ENCODE assay signal across 7 cellular contexts in genomic region chr20:25076731-25077609, GRCh38. TPM values are rescaled to one million over a fixed set of nuclear protein-coding genes. Genes with fewer than 3 reads are reported as not detected.
DNase-seq lines count a peak whose midpoint lies in the region; ATAC-seq and TF ChIP-seq lines count a peak whose summit lies in the region.

No MANE protein-coding gene starts in this region.

- TF ChIP-seq CTCF in GM10266 (IDR thresholded peaks at IDR 0.05; ENCODE audit: control insufficient read depth, insufficient read depth, low read depth, missing control alignments) = peak; percentile 28
- peak in 6 of 9 donors; percentile 19 to 44 (median 24) for TF ChIP-seq CTCF in heart right ventricle (IDR thresholded peaks at IDR 0.05)

- DNase-seq in GM10266 (ENCODE audit: extremely low spot score) (peak; percentile 45), MV-4-11 (lab: John Stamatoyannopoulos, UW) (peak; percentile 7), T-helper 17 cell (no peak), heart right ventricle (no peak), NCI-H2081 treated with DMSO at 0.1 percent for 48 hours (lab: John Stamatoyannopoulos, UW) (no peak)
- DNase-seq in stimulated activated naive CD8-positive, alpha-beta T cell treated with anti-CD3 and anti-CD28 coated beads, Interleukin-15, Interleukin-2, amounts not matched to agents 100 U/mL and 50 U/mL, for 24 hours = no peak

- H3K4me3 ChIP-seq in heart right ventricle = peak overlapping the region in 9 of 10 donors; percentile 5 to 50 (median 36)

- H3K27ac Mint-ChIP-seq in T-helper 17 cell = no peak overlapping the region

- ATAC-seq in T-helper 17 cell = peak; percentile 39
- peak in 7 of 8 donors; percentile 35 to 78 (median 47) for ATAC-seq in heart right ventricle
- peak; percentile 50 for ATAC-seq in stimulated activated naive CD8-positive, alpha-beta T cell treated with anti-CD3 and anti-CD28 coated beads, Interleukin-15, Interleukin-2, amounts not matched to agents 100 U/mL and 50 U/mL, for 24 hours
- no peak for ATAC-seq in HG03571 (IDR thresholded peaks at IDR 0.05; ENCODE audit: unreplicated experiment)

- 34 to 47% methylated on average over 14 of the region's 14 CpGs for WGBS in heart right ventricle, 2 donors

- H3K27me3 ChIP-seq in heart right ventricle = peaks cover 15 to 98% (median 68%) of the 10 kb centered on the region in 7 donors

- no peaks in the 10 kb centered on the region for H3K36me3 ChIP-seq in heart right ventricle

- peaks cover 2 to 28% (median 21%) of the 10 kb centered on the region in 9 donors for H3K4me1 ChIP-seq in heart right ventricle

- no peak overlapping the region for H3K4me3 Mint-ChIP-seq in T-helper 17 cell

- no peak overlapping the region for H3K27ac ChIP-seq in heart right ventricle

- intact Hi-C loops in heart right ventricle (cut with DNase I) = loop anchor here in 4 of 10 donors (10.0 kb wide), 4 partner anchors 98 to 328 kb away; partner anchors contain the start of genes ABHD12 (in 1 of the 4) and GINS1 (in 1 of the 4)

- H3K9me3 ChIP-seq in T-helper 17 cell (ENCODE audit: control insufficient read depth, low read length, poor library complexity, severe bottlenecking) = no peaks in the 10 kb centered on the region
- no peaks in the 10 kb centered on the region for H3K9me3 ChIP-seq in heart right ventricle

- peaks cover 2% of the 10 kb centered on the region for H3K36me3 Mint-ChIP-seq in T-helper 17 cell (ENCODE audit: low read depth)

- H3K27me3 Mint-ChIP-seq in T-helper 17 cell = peaks cover 82% of the 10 kb centered on the region

- no peaks in the 10 kb centered on the region for H3K4me1 Mint-ChIP-seq in T-helper 17 cell

RNA-seq across cellular contexts. Expression of gene VSX1, which starts 5.0 kb away (rescaled TPM):
- not detected for total RNA-seq in T-helper 17 cell
- under 1 TPM in 8 of 10 donors, not detected in 2; 0.20 to 0.79 (median 0.42) TPM for total RNA-seq in heart right ventricle
- polyA plus RNA-seq in heart right ventricle = under 1 TPM; 0.16 to 0.37 TPM

RNA-seq across cellular contexts. Expression of gene ACSS1, which starts 19.0 kb away (rescaled TPM):
- total RNA-seq in T-helper 17 cell = 10 to 100 TPM; 33.1 to 34.0 TPM
- total RNA-seq in heart right ventricle = 100 to 1,000 TPM in 3 of 10 donors, 10 to 100 TPM in 7; 72.5 to 114 (median 87.4) TPM
- polyA plus RNA-seq in heart right ventricle = 10 to 100 TPM; 29.7 to 62.2 TPM

Comparison
In these comparisons a context has a peak if more than half of its experiments do, and no peak if none do; other contexts are left out.
1. DNase-seq: peak in GM10266 (single experiment) and MV-4-11 (single experiment); none in T-helper 17 cell (0 of 3), heart right ventricle (0 of 2), stimulated activated naive CD8-positive, alpha-beta T cell treated with anti-CD3 and anti-CD28 coated beads, Interleukin-15, Interleukin-2, amounts not matched to agents 100 U/mL and 50 U/mL, for 24 hours (single experiment) and NCI-H2081 treated with DMSO at 0.1 percent for 48 hours (single experiment).